Comparison of ENCODE assay signal across 8 cellular contexts in the genomic region with DNA sequence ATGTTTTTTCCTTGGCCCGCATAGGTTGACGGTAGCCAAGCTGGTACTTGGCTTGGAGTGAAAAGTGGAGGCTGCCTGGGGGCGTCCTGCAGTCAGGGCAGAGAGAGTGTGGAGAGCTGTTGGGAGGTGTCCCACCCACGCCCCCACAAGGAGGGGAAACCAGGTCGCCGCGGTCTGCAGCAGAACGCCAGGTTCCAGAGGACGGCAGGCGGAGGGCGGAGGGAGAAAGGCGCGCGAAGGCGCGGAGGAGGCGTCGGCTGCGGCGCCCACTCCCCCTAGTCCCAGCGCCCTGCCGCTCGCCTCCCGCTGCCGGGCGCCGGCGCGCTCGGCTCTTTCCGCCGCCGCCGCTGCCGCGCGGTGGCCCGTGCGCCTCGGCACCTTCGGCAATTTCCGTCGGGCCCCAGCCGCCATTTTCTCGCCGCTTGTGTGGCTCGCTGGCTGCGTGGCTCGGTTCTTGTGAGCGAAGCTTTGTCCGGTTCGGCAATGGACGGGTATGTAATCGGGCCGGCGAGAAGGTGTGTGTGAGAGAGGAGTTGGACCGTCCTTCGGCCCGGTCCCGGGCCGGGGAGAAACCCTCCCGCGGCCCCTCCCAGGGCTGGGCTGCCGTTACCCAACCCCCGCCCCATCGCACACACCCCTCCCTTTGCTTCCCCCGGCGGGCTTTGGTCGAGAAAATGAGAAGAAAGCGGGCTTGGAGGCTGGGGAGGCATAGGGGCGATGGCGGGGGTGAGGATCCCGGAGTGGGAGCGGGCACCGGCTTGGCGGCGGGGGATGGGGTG. TPM values are rescaled to one million over a fixed set of nuclear protein-coding genes. Genes with fewer than 3 reads are reported as not detected.
DNase-seq lines count a peak whose midpoint lies in the region; ATAC-seq and TF ChIP-seq lines count a peak whose summit lies in the region.

A gene with protein sequence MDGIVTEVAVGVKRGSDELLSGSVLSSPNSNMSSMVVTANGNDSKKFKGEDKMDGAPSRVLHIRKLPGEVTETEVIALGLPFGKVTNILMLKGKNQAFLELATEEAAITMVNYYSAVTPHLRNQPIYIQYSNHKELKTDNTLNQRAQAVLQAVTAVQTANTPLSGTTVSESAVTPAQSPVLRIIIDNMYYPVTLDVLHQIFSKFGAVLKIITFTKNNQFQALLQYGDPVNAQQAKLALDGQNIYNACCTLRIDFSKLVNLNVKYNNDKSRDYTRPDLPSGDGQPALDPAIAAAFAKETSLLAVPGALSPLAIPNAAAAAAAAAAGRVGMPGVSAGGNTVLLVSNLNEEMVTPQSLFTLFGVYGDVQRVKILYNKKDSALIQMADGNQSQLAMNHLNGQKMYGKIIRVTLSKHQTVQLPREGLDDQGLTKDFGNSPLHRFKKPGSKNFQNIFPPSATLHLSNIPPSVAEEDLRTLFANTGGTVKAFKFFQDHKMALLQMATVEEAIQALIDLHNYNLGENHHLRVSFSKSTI (plus strand): TSS at position 403 of the 779 bp plus-strand sequence. CDS start 81 bp downstream, at position 484.

- in situ Hi-C loops in KBM-7 (cut with MboI; ENCODE audit: low pct_unique_long_range_greater_than_20kb, low sequenced_read_pairs): no loop called here

- no peak for TF ChIP-seq CTCF in DOHH2 (IDR thresholded peaks at IDR 0.05; ENCODE audit: low read depth, low read length, poor library complexity, severe bottlenecking)
- TF ChIP-seq CTCF in natural killer cell (IDR thresholded peaks at IDR 0.05): no peak

- H3K9me3 ChIP-seq in DOHH2 (ENCODE audit: control insufficient read depth, insufficient read depth, low read length): no peaks in the 10 kb centered on the region

- H3K4me2 ChIP-seq in DOHH2 (ENCODE audit: low read length): peak within 1 kb of the TSS; percentile 72

- H3K36me3 ChIP-seq in DOHH2 (ENCODE audit: control insufficient read depth, low read length): peaks cover 35% of the 10 kb centered on the region

- H3K9me3 Mint-ChIP-seq in activated T-helper 17 cell treated with anti-CD3 and anti-CD28 coated beads, Interleukin-2, amount 50 U/mL, for 72 hours: no peaks in the 10 kb centered on the region
- no peaks in the 10 kb centered on the region for H3K9me3 Mint-ChIP-seq in natural killer cell

- H3K9me2 ChIP-seq in DOHH2 (replicated peaks; ENCODE audit: control insufficient read depth, low read length): no peaks in the 10 kb centered on the region

- DNase-seq in KBM-7 (peak; percentile 86), RPMI7951 (ENCODE audit: low read depth) (peak; percentile 74), fibroblast of peridontal ligament (ENCODE audit: extremely low read depth) (peak; percentile 72), natural killer cell (peak; percentile 81)
- DNase-seq in stimulated activated naive CD4-positive, alpha-beta T cell treated with Interleukin-2 at 50 U/mL for 16 hours (lab: John Stamatoyannopoulos, UW): peak; percentile 79

- H3K27me3 ChIP-seq in DOHH2 (ENCODE audit: control insufficient read depth, low read length): no peaks in the 10 kb centered on the region

- ATAC-seq in GM21737 (IDR thresholded peaks at IDR 0.05; ENCODE audit: unreplicated experiment) (peak; percentile 95), natural killer cell (peak; percentile 88 to 95 (median 90))
- ATAC-seq in activated T-helper 17 cell treated with anti-CD3 and anti-CD28 coated beads, Interleukin-2, amount 50 U/mL, for 72 hours (replicated peaks): peak; percentile 91

- H3F3A ChIP-seq in DOHH2 (ENCODE audit: control insufficient read depth, insufficient read depth): no peaks in the 10 kb centered on the region

- peak within 1 kb of the TSS; percentile 63 for H3K27ac ChIP-seq in DOHH2 (ENCODE audit: low read depth, low read length)

- intact Hi-C loops in natural killer cell (cut with micrococcal nuclease): no loop called here

- peak within 1 kb of the TSS; percentile 85 for H3K4me3 Mint-ChIP-seq in activated T-helper 17 cell treated with anti-CD3 and anti-CD28 coated beads, Interleukin-2, amount 50 U/mL, for 72 hours
- peak within 1 kb of the TSS; percentile 98 for H3K4me3 Mint-ChIP-seq in natural killer cell

- H3K36me3 Mint-ChIP-seq in activated T-helper 17 cell treated with anti-CD3 and anti-CD28 coated beads, Interleukin-2, amount 50 U/mL, for 72 hours (ENCODE audit: low read depth): peaks cover 41% of the 10 kb centered on the region
- H3K36me3 Mint-ChIP-seq in natural killer cell: no peaks in the 10 kb centered on the region

- H3K4me1 Mint-ChIP-seq in activated T-helper 17 cell treated with anti-CD3 and anti-CD28 coated beads, Interleukin-2, amount 50 U/mL, for 72 hours: peaks cover 9% of the 10 kb centered on the region
- peaks cover 19 to 26% of the 10 kb centered on the region in 2 donors for H3K4me1 Mint-ChIP-seq in natural killer cell

- peak within 1 kb of the TSS; percentile 87 for H3K4me3 ChIP-seq in DOHH2 (ENCODE audit: low read length)

- H3K27ac Mint-ChIP-seq in activated T-helper 17 cell treated with anti-CD3 and anti-CD28 coated beads, Interleukin-2, amount 50 U/mL, for 72 hours: peak within 1 kb of the TSS; percentile 69
- H3K27ac Mint-ChIP-seq in natural killer cell: peak within 1 kb of the TSS; percentile 89 to 91

- H4K20me1 ChIP-seq in DOHH2 (ENCODE audit: control insufficient read depth, insufficient read depth, low read depth, low read length): no peaks in the 10 kb centered on the region

- H3K27me3 Mint-ChIP-seq in activated T-helper 17 cell treated with anti-CD3 and anti-CD28 coated beads, Interleukin-2, amount 50 U/mL, for 72 hours: no peaks in the 10 kb centered on the region
- peaks cover 0 to 9% of the 10 kb centered on the region in 2 donors for H3K27me3 Mint-ChIP-seq in natural killer cell (ENCODE audit: low read depth in 2 of 2)

- peaks cover 49% of the 10 kb centered on the region for H3K79me2 ChIP-seq in DOHH2 (ENCODE audit: control insufficient read depth, low read length)

- peaks cover 22% of the 10 kb centered on the region for H3K4me1 ChIP-seq in DOHH2 (ENCODE audit: control insufficient read depth, low read length)

RNA-seq across cellular contexts. Expression of the gene that starts here (rescaled TPM):
- 31.1 and 38.4 TPM in 2 replicates for total RNA-seq in RPMI7951 (2014; rRNA removed; shearing (Covaris generic))
- total RNA-seq in activated T-helper 17 cell treated with anti-CD3 and anti-CD28 coated beads, Interleukin-2, amount 50 U/mL, for 72 hours: 10 to 100 TPM; 12.3 to 18.4 TPM
- total RNA-seq in natural killer cell: 10 to 100 TPM; 29.1 to 33.2 (median 33.1) TPM

Comparison
In these comparisons a context has a peak if more than half of its experiments do, and no peak if none do; other contexts are left out.
1. Peak in every context shown above with its lines: DNase-seq, ATAC-seq, H3K4me3 ChIP-seq and H3K27ac ChIP-seq.